Comparison of ENCODE assay signal across 8 cellular contexts in genomic region chr5:135488727-135489465, GRCh38. TPM values are rescaled to one million over a fixed set of nuclear protein-coding genes. Genes with fewer than 3 reads are reported as not detected.
DNase-seq lines count a peak whose midpoint lies in the region; ATAC-seq, FAIRE-seq and TF ChIP-seq lines count a peak whose summit lies in the region.

No MANE protein-coding gene starts in this region.

- H3K9ac ChIP-seq in SK-N-MC (ENCODE audit: insufficient read length), result no peak overlapping the region

- H3K4me3 Mint-ChIP-seq in glutamatergic neuron (ENCODE audit: unreplicated experiment), result peak overlapping the region; percentile 82
- no peak overlapping the region for H3K4me3 Mint-ChIP-seq in CD4-positive, alpha-beta T cell

- CTCF ChIA-PET in CD4-positive, alpha-beta T cell (lab: Charles Lee), result no interaction called here

- no peaks in the 10 kb centered on the region for H3K9me3 ChIP-seq in SK-N-MC (ENCODE audit: low read depth, low read length)
- no peaks in the 10 kb centered on the region for H3K9me3 ChIP-seq in CD4-positive, alpha-beta T cell (ENCODE audit: control insufficient read depth, low read length)

- in situ Hi-C loops in ACHN (cut with HindIII; ENCODE audit: low pct_ligation_motif_present, low pct_unique_long_range_greater_than_20kb, low sequenced_read_pairs), result no loop called here

- H3K27ac ChIP-seq in SK-N-MC, result no peak overlapping the region
- no peak overlapping the region for H3K27ac ChIP-seq in CD4-positive, alpha-beta T cell (ENCODE audit: low read depth, low read length)

- no peaks in the 10 kb centered on the region for H3K36me3 ChIP-seq in SK-N-MC (ENCODE audit: insufficient read depth, low read length)

- no peak for FAIRE-seq in HTR-8/SVneo (lab: Jason Lieb, UNC)

- H3K36me3 Mint-ChIP-seq in glutamatergic neuron (ENCODE audit: unreplicated experiment), result no peaks in the 10 kb centered on the region
- H3K36me3 Mint-ChIP-seq in CD4-positive, alpha-beta T cell (ENCODE audit: low read depth), result no peaks in the 10 kb centered on the region

- peak overlapping the region; percentile 16; the same call in 1 of the 2 replicates for H3K4me3 ChIP-seq in SK-N-MC

- intact Hi-C loops in CD4-positive, alpha-beta T cell (cut with DNase I, micrococcal nuclease), result no loop called here

- peaks cover 10% of the 10 kb centered on the region for H3K27me3 Mint-ChIP-seq in glutamatergic neuron (ENCODE audit: unreplicated experiment)
- H3K27me3 Mint-ChIP-seq in CD4-positive, alpha-beta T cell, result peaks cover 80% of the 10 kb centered on the region

- DNase-seq in ACHN (peak; percentile 31), HTR-8/SVneo (ENCODE audit: insufficient read length, low spot score) (peak; percentile 84), SK-N-MC (ENCODE audit: low read depth, low spot score) (no peak), glutamatergic neuron (peak; percentile 95), retina (peak; percentile 93)
- DNase-seq in activated CD4-positive, alpha-beta T cell treated with anti-CD3 and anti-CD28 coated beads for 1 hour, result no peak
- DNase-seq in CD4-positive, alpha-beta T cell, result no peak

- ATAC-seq in HG02642 (IDR thresholded peaks at IDR 0.05; ENCODE audit: poor library complexity, unreplicated experiment), result no peak
- no peak for ATAC-seq in CD4-positive, alpha-beta T cell (ENCODE audit: poor library complexity)

- peak overlapping the region; percentile 95 for H3K27ac Mint-ChIP-seq in glutamatergic neuron (ENCODE audit: unreplicated experiment)
- H3K27ac Mint-ChIP-seq in CD4-positive, alpha-beta T cell, result no peak overlapping the region

- H3K27me3 ChIP-seq in CD4-positive, alpha-beta T cell (ENCODE audit: control insufficient read depth, insufficient read depth, low read length), result peaks cover 70% of the 10 kb centered on the region

- peaks cover 8% of the 10 kb centered on the region for H3K9me3 Mint-ChIP-seq in glutamatergic neuron (ENCODE audit: unreplicated experiment)
- H3K9me3 Mint-ChIP-seq in CD4-positive, alpha-beta T cell, result no peaks in the 10 kb centered on the region

- H3K4me1 Mint-ChIP-seq in glutamatergic neuron (ENCODE audit: low read depth, unreplicated experiment), result peaks cover 33% of the 10 kb centered on the region
- H3K4me1 Mint-ChIP-seq in CD4-positive, alpha-beta T cell (ENCODE audit: low read depth), result peaks cover 13% of the 10 kb centered on the region

- POLR2A ChIA-PET in CD4-positive, alpha-beta T cell (lab: Charles Lee), result no interaction called here

- TF ChIP-seq CTCF in glutamatergic neuron (IDR thresholded peaks at IDR 0.05; ENCODE audit: partially characterized antibody, unreplicated experiment), result no peak
- no peak for TF ChIP-seq CTCF in CD4-positive, alpha-beta T cell (IDR thresholded peaks at IDR 0.05)

RNA-seq across cellular contexts. Expression of gene TIFAB, which starts 36.7 kb away (rescaled TPM):
- not detected for total RNA-seq in glutamatergic neuron (ENCODE audit: unreplicated experiment)
- under 1 TPM in 1 of 2 experiments, not detected in 1; 0.11 TPM for total RNA-seq in CD4-positive, alpha-beta T cell

RNA-seq across cellular contexts. Expression of gene DCANP1, which starts 41.7 kb away (rescaled TPM):
- total RNA-seq in glutamatergic neuron (ENCODE audit: unreplicated experiment), result not detected
- total RNA-seq in CD4-positive, alpha-beta T cell, result under 1 TPM in 1 of 2 experiments, not detected in 1; 0.08 TPM

RNA-seq across cellular contexts. Expression of gene NEUROG1, which starts 46.9 kb away (rescaled TPM):
- total RNA-seq in glutamatergic neuron (ENCODE audit: unreplicated experiment), result 222 TPM
- not detected for total RNA-seq in CD4-positive, alpha-beta T cell

Comparison
In these comparisons a context has a peak if more than half of its experiments do, and no peak if none do; other contexts are left out.
1. DNase-seq: peak in ACHN (single experiment), HTR-8/SVneo (single experiment), glutamatergic neuron (single experiment) and retina (single experiment); none in SK-N-MC (single experiment), activated CD4-positive, alpha-beta T cell treated with anti-CD3 and anti-CD28 coated beads for 1 hour (single experiment) and CD4-positive, alpha-beta T cell (0 of 10).
2. RNA of gene NEUROG1, which starts 46.9 kb away (total RNA-seq): 222 TPM in glutamatergic neuron (single experiment); not detected in CD4-positive, alpha-beta T cell; every median in the first group is over 100 times any median in the second.